In genomic region chr1:54267815-54268551, GRCh38 we compare ENCODE assay signal across 14 cellular contexts.
"Had no signal": no experiment of that assay in that cellular context is flagged by ENCODE, and none has a peak within 500 bp of the region (broad histone marks: within the 10 kb centered on the region; RNA-seq: fewer than 3 reads in every experiment).

No MANE protein-coding gene starts in this region.

- H3K9me3 Mint-ChIP-seq: activated naive CD4-positive, alpha-beta T cell treated with anti-CD3 and anti-CD28 coated beads, Interleukin-2, amount 10 ng/mL, durations not matched to agents 7 days and 5 days; naive thymus-derived CD4-positive, alpha-beta T cell; stimulated activated memory B cell treated with anti-CD40 and anti-IgM and Interleukin-4, amounts not matched to agents 10 μg/mL and 1 μg/mL and 100 μg/mL, for 72 hours had no signal

- H3K27ac Mint-ChIP-seq: activated naive CD4-positive, alpha-beta T cell treated with anti-CD3 and anti-CD28 coated beads, Interleukin-2, amount 10 ng/mL, durations not matched to agents 7 days and 5 days; stimulated activated memory B cell treated with anti-CD40 and anti-IgM and Interleukin-4, amounts not matched to agents 10 μg/mL and 1 μg/mL and 100 μg/mL, for 72 hours had no signal

- H3K36me3 Mint-ChIP-seq: stimulated activated memory B cell treated with anti-CD40 and anti-IgM and Interleukin-4, amounts not matched to agents 10 μg/mL and 1 μg/mL and 100 μg/mL, for 72 hours had no signal

- DNase-seq: activated CD8-positive, alpha-beta memory T cell treated with anti-CD3 and anti-CD28 coated beads for 24 hours; activated CD8-positive, alpha-beta memory T cell treated with anti-CD3 and anti-CD28 coated beads, Interleukin-2, amount 50 U/mL, for 48 hours; activated effector memory CD4-positive, alpha-beta T cell treated with Interleukin-2 at 50 U/mL for 16 hours; activated naive CD4-positive, alpha-beta T cell treated with anti-CD3 and anti-CD28 coated beads, Interleukin-2, amount 10 ng/mL, durations not matched to agents 7 days and 5 days; activated T-cell treated with anti-CD3 and anti-CD28 coated beads, Interleukin-2, amount 50 U/mL, for 48 hours; effector CD4-positive, alpha-beta T cell; mesenchymal stem cell; naive thymus-derived CD4-positive, alpha-beta T cell; sigmoid colon; stimulated activated CD4-positive, alpha-beta T cell treated with anti-CD3 and anti-CD28 coated beads, Interleukin-4, amount 100 ng/mL, for 24 hours; T1000 had no signal

- ATAC-seq: activated CD4-positive, CD25-positive, alpha-beta regulatory T cell treated with anti-CD3 and anti-CD28 coated beads, Interleukin-2, amount 50 U/mL, for 24 hours; gastroesophageal sphincter; stimulated activated memory B cell treated with anti-CD40 and anti-IgM and Interleukin-4, amounts not matched to agents 10 μg/mL and 1 μg/mL and 100 μg/mL, for 72 hours had no signal

- H3K4me3 Mint-ChIP-seq: activated naive CD4-positive, alpha-beta T cell treated with anti-CD3 and anti-CD28 coated beads, Interleukin-2, amount 10 ng/mL, durations not matched to agents 7 days and 5 days; naive thymus-derived CD4-positive, alpha-beta T cell; stimulated activated memory B cell treated with anti-CD40 and anti-IgM and Interleukin-4, amounts not matched to agents 10 μg/mL and 1 μg/mL and 100 μg/mL, for 72 hours had no signal

- H3K27me3 Mint-ChIP-seq: activated naive CD4-positive, alpha-beta T cell treated with anti-CD3 and anti-CD28 coated beads, Interleukin-2, amount 10 ng/mL, durations not matched to agents 7 days and 5 days; naive thymus-derived CD4-positive, alpha-beta T cell; stimulated activated memory B cell treated with anti-CD40 and anti-IgM and Interleukin-4, amounts not matched to agents 10 μg/mL and 1 μg/mL and 100 μg/mL, for 72 hours had no signal
